13 cellular contexts compared by ENCODE assay signal in the genomic region with DNA sequence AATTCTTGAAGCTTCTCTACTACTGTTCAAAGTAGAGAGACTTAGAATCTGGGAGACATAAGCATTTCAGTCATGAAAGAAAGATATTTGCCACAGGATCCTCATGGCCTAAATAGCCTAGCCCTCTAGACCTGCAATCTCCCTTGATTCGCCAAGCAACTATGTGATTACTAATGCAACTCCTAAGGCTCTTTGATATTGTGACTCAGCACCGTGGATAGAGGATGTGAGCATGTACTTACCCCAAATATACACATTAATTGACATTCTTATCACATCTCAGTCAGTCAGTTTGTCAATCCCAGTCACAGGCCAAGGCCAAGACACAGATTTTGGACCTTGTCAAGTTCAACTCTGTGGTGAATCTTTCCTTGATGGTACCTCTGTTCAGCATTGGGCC. TPM values are rescaled to one million over a fixed set of nuclear protein-coding genes. Genes with fewer than 3 reads are reported as not detected.
DNase-seq lines count a peak whose midpoint lies in the region; FAIRE-seq and TF ChIP-seq lines count a peak whose summit lies in the region.
"Had no signal": no experiment of that assay in that cellular context is flagged by ENCODE, and none has a peak within 500 bp of the region (broad histone marks: within the 10 kb centered on the region; RNA-seq: fewer than 3 reads in every experiment).

No MANE protein-coding gene starts in this region.

- H3K27ac ChIP-seq in layer of hippocampus (ENCODE audit: low read depth, low read length), result peak overlapping the region; percentile 84
- H3K27ac ChIP-seq in uterus, result no peak overlapping the region

- H3K9me3 ChIP-seq in uterus, result no peaks in the 10 kb centered on the region

- H3K36me3 ChIP-seq in uterus, result no peaks in the 10 kb centered on the region

- TF ChIP-seq CTCF in AG10803 (conservative IDR thresholded peaks at IDR 0.05; ENCODE audit: low read length) (no peak), uterus (IDR thresholded peaks at IDR 0.05) (no peak)

- H3K4me3 ChIP-seq in AG10803 (ENCODE audit: low read length), result no peak overlapping the region
- no peak overlapping the region for H3K4me3 ChIP-seq in uterus

- no peak for TF ChIP-seq POLR2A in uterus (IDR thresholded peaks at IDR 0.05)

- FAIRE-seq in HTR-8/SVneo (lab: Jason Lieb, UNC), result no peak

- H3K4me1 ChIP-seq in uterus, result no peaks in the 10 kb centered on the region

- peak; percentile 26 for DNase-seq in AG10803 (ENCODE audit: low read depth)
- peak; percentile 6 for DNase-seq in NCI-H69 (lab: John Stamatoyannopoulos, UW)
- DNase-seq in dermis blood vessel endothelial cell, result peak; percentile 5
- no peak for DNase-seq in uterus
- DNase-seq in activated T-cell treated with anti-CD3 and anti-CD28 coated beads for 4 hours, result no peak
- DNase-seq in retina, result no peak
- no peak for DNase-seq in HTR-8/SVneo (ENCODE audit: insufficient read length, low spot score)
- DNase-seq: activated CD4-positive, CD25-positive, alpha-beta regulatory T cell treated with anti-CD3 and anti-CD28 coated beads, Interleukin-2, amount 50 U/mL, for 72 hours; GDM1; left colon; MV-4-11; NCI-H510A treated with DMSO at 0.1 percent for 48 hours had no signal

- intact Hi-C loops in uterus (cut with DNase I; ENCODE audit: low total_unique reads), result no loop called here

- no peaks in the 10 kb centered on the region for H3K27me3 ChIP-seq in layer of hippocampus (ENCODE audit: control insufficient read depth, insufficient read depth, low read length)
- no peaks in the 10 kb centered on the region for H3K27me3 ChIP-seq in uterus

RNA-seq across cellular contexts. Expression of a gene that starts 42.6 kb away (rescaled TPM):
- total RNA-seq in dermis blood vessel endothelial cell (0.14 and 0.17 TPM in 2 replicates), uterus (10 to 100 TPM in 1 of 4 donors, under 1 TPM in 3; 0.51 to 11.0 (median 0.64) TPM)

Comparison
In these comparisons a context has a peak if more than half of its experiments do, and no peak if none do; other contexts are left out.
1. DNase-seq: peak in AG10803 (single experiment), NCI-H69 (single experiment) and dermis blood vessel endothelial cell (single experiment); none in uterus (0 of 2), activated T-cell treated with anti-CD3 and anti-CD28 coated beads for 4 hours (single experiment), retina (single experiment) and HTR-8/SVneo (single experiment).